Comparison of ENCODE assay signal across 39 cellular contexts in the genomic region with DNA sequence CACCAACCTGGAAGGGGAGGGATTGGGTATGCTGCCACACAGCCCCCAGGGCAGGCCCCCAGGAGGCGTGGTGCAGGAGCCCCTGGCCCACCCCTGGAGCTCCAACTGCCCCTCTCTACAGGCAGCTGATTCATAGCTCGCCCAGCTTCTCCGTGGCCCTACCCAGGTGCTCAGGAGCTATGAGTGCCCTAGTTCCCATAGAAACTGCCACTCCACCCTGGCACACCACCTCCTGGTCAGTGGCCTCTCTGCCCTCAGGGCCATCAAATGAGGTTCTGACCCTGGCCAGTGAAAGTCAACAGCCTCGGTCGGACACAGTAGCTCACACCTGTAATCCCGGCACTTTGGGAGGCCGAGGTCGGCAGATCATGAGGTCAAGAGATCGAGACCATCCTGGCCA. TPM values are rescaled to one million over a fixed set of nuclear protein-coding genes. Genes with fewer than 3 reads are reported as not detected.
"Had no signal": no experiment of that assay in that cellular context is flagged by ENCODE, and none has a peak within 500 bp of the region (broad histone marks: within the 10 kb centered on the region; RNA-seq: fewer than 3 reads in every experiment).

No MANE protein-coding gene starts in this region.

- H3K36me3 Mint-ChIP-seq: activated naive CD8-positive, alpha-beta T cell treated with anti-CD3 and anti-CD28 coated beads for 36 hours had no signal

- H3K4me3 Mint-ChIP-seq: activated B cell treated with CpG ODN at 0.5 μM for 24 hours; activated CD8-positive, alpha-beta T cell treated with anti-CD3 and anti-CD28 coated beads for 36 hours; activated naive CD8-positive, alpha-beta T cell treated with anti-CD3 and anti-CD28 coated beads for 36 hours; activated T-cell treated with anti-CD3 and anti-CD28 coated beads, Interleukin-2, amount 50 U/mL, for 72 hours; activated T-helper 17 cell treated with anti-CD3 and anti-CD28 coated beads, Interleukin-2, amount 50 U/mL, for 72 hours; T-helper 1 cell treated with Interleukin-12 subunit alpha and Interleukin-12 subunit beta and Interleukin-4 antibody, amounts not matched to agents 30 μg/mL and 1 μg/mL, for 36 hours; T-helper 2 cell treated with Interferon-gamma antibody and Interleukin-4, amounts not matched to agents 5 μg/mL and 100 μg/mL, for 36 hours had no signal

- DNase-seq: activated B cell treated with CpG ODN at 0.5 μM for 24 hours; activated CD4-positive, alpha-beta T cell treated with anti-CD3 and anti-CD28 coated beads for 48 hours; activated CD4-positive, CD25-positive, alpha-beta regulatory T cell treated with anti-CD3 and anti-CD28 coated beads, Interleukin-2, amount 50 U/mL, for 72 hours; activated CD8-positive, alpha-beta T cell treated with anti-CD3 and anti-CD28 coated beads for 36 hours; activated effector memory CD4-positive, alpha-beta T cell treated with anti-CD3 and anti-CD28 coated beads, Interleukin-2, amount 50 U/mL, for 16 hours; activated naive CD4-positive, alpha-beta T cell; activated naive CD4-positive, alpha-beta T cell treated with anti-CD3 and anti-CD28 coated beads, Interleukin-2, amount 50 U/mL, for 16 hours; activated naive CD8-positive, alpha-beta T cell treated with anti-CD3 and anti-CD28 coated beads for 36 hours; activated T-cell treated with anti-CD3 and anti-CD28 coated beads, Interleukin-2, amount 50 U/mL, for 1 hour; activated T-cell treated with anti-CD3 and anti-CD28 coated beads, Interleukin-2, amount 50 U/mL, for 72 hours; amniotic stem cell; aorta; Kasumi-1; KG1; MG63; NCI-H1048; NCI-H1105 treated with DMSO at 0.1 percent for 48 hours; NCI-H1436; NCI-H1694; NCI-H1930; NCI-H2081 treated with DMSO at 0.1 percent for 48 hours; NCI-H226; NCI-H446 treated with DMSO at 0.1 percent for 48 hours; NCI-H524; NCI-H69; NCI-H82; NK-92 treated with Interleukin-12 subunit alpha and Interleukin-12 subunit beta, amount 100 ng/mL, for 24 hours; PC-3; Peyer's patch; RPMI8226; SHP77 treated with DMSO at 0.1 percent for 48 hours; SK-N-SH had no signal

- H3K4me2 ChIP-seq: SK-N-SH had no signal

- H3K27ac Mint-ChIP-seq: activated B cell treated with CpG ODN at 0.5 μM for 24 hours; activated CD8-positive, alpha-beta T cell treated with anti-CD3 and anti-CD28 coated beads for 36 hours; activated naive CD8-positive, alpha-beta T cell treated with anti-CD3 and anti-CD28 coated beads for 36 hours; activated T-cell treated with anti-CD3 and anti-CD28 coated beads, Interleukin-2, amount 50 U/mL, for 72 hours; activated T-helper 17 cell treated with anti-CD3 and anti-CD28 coated beads, Interleukin-2, amount 50 U/mL, for 72 hours; T-helper 1 cell treated with Interleukin-12 subunit alpha and Interleukin-12 subunit beta and Interleukin-4 antibody, amounts not matched to agents 30 μg/mL and 1 μg/mL, for 36 hours; T-helper 2 cell treated with Interferon-gamma antibody and Interleukin-4, amounts not matched to agents 5 μg/mL and 100 μg/mL, for 36 hours had no signal

- H3K27me3 Mint-ChIP-seq: activated CD8-positive, alpha-beta T cell treated with anti-CD3 and anti-CD28 coated beads for 36 hours; activated T-helper 17 cell treated with anti-CD3 and anti-CD28 coated beads, Interleukin-2, amount 50 U/mL, for 72 hours had no signal

- ATAC-seq: activated CD8-positive, alpha-beta T cell treated with anti-CD3 and anti-CD28 coated beads for 36 hours; activated T-cell treated with anti-CD3 and anti-CD28 coated beads, Interleukin-2, amount 50 U/mL, for 72 hours; activated T-helper 17 cell treated with anti-CD3 and anti-CD28 coated beads, Interleukin-2, amount 50 U/mL, for 72 hours; PC-3 had no signal

- H3K4me1 ChIP-seq: Peyer's patch had no signal

- H3K27ac ChIP-seq: cardiac muscle cell, Peyer's patch, SJSA1, VCaP had no signal

- H3K4me1 Mint-ChIP-seq: activated B cell treated with CpG ODN at 0.5 μM for 24 hours; activated naive CD8-positive, alpha-beta T cell treated with anti-CD3 and anti-CD28 coated beads for 36 hours; activated T-helper 17 cell treated with anti-CD3 and anti-CD28 coated beads, Interleukin-2, amount 50 U/mL, for 72 hours had no signal

- H3K27me3 ChIP-seq: cardiac muscle cell, Peyer's patch, SJSA1 had no signal

- H3K36me3 ChIP-seq: cardiac muscle cell, MG63, Peyer's patch, SJSA1 had no signal

- H3K9me3 Mint-ChIP-seq: activated CD8-positive, alpha-beta T cell treated with anti-CD3 and anti-CD28 coated beads for 36 hours; activated naive CD8-positive, alpha-beta T cell treated with anti-CD3 and anti-CD28 coated beads for 36 hours; activated T-cell treated with anti-CD3 and anti-CD28 coated beads, Interleukin-2, amount 50 U/mL, for 72 hours; activated T-helper 17 cell treated with anti-CD3 and anti-CD28 coated beads, Interleukin-2, amount 50 U/mL, for 72 hours; T-helper 1 cell treated with Interleukin-12 subunit alpha and Interleukin-12 subunit beta and Interleukin-4 antibody, amounts not matched to agents 30 μg/mL and 1 μg/mL, for 36 hours; T-helper 2 cell treated with Interferon-gamma antibody and Interleukin-4, amounts not matched to agents 5 μg/mL and 100 μg/mL, for 36 hours had no signal

- H3K9me3 ChIP-seq: MG63, Peyer's patch, SJSA1, SK-N-SH had no signal

- H3K4me3 ChIP-seq: cardiac muscle cell, MG63, Peyer's patch, SJSA1 had no signal

RNA-seq across cellular contexts. Expression of a gene that starts 18.0 kb away (rescaled TPM):
- total RNA-seq: activated B cell treated with CpG ODN at 0.5 μM for 24 hours; activated CD8-positive, alpha-beta memory T cell treated with anti-CD3 and anti-CD28 coated beads for 36 hours; activated CD8-positive, alpha-beta T cell treated with anti-CD3 and anti-CD28 coated beads for 36 hours; activated naive CD8-positive, alpha-beta T cell treated with anti-CD3 and anti-CD28 coated beads for 36 hours; activated T-cell treated with anti-CD3 and anti-CD28 coated beads, Interleukin-2, amount 50 U/mL, for 72 hours; activated T-helper 17 cell treated with anti-CD3 and anti-CD28 coated beads, Interleukin-2, amount 50 U/mL, for 72 hours; aorta; cardiac muscle cell had no signal
